ENCODE assay signal across 1 cellular context in genomic region chr1:205746757-205747412, GRCh38.
TF ChIP-seq lines count a peak whose summit lies in the region.

No MANE protein-coding gene starts in this region.

TF ChIP-seq in HepG2, 621 proteins besides CTCF, POLR2A, EP300 and RAD21:
- TF ChIP-seq RBM22 (optimal IDR thresholded peaks at IDR 0.05; ENCODE audit: low read length) (peak; percentile 13), ZBTB44 (CRISPR knock-in tag; IDR thresholded peaks at IDR 0.05) (no peak)
TF ChIP-seq in HepG2: peak in this region for 1.
